Comparison of ENCODE assay signal across 14 cellular contexts in genomic region chr13:25371158-25371557, GRCh38. TPM values are rescaled to one million over a fixed set of nuclear protein-coding genes. Genes with fewer than 3 reads are reported as not detected.
DNase-seq lines count a peak whose midpoint lies in the region; ATAC-seq and TF ChIP-seq lines count a peak whose summit lies in the region.
"Had no signal": no experiment of that assay in that cellular context is flagged by ENCODE, and none has a peak within 500 bp of the region (broad histone marks: within the 10 kb centered on the region; RNA-seq: fewer than 3 reads in every experiment).

No MANE protein-coding gene starts in this region.

- H3K4me1 Mint-ChIP-seq in activated naive CD8-positive, alpha-beta T cell (ENCODE audit: low read depth), result peaks cover 10% of the 10 kb centered on the region
- peaks cover 8% of the 10 kb centered on the region for H3K4me1 Mint-ChIP-seq in activated naive CD8-positive, alpha-beta T cell treated with anti-CD3 and anti-CD28 coated beads, Interleukin-2, amount 50 U/mL, for 24 hours
- H3K4me1 Mint-ChIP-seq in activated CD8-positive, alpha-beta T cell treated with anti-CD3 and anti-CD28 coated beads for 36 hours (ENCODE audit: low read depth), result peaks cover 5% of the 10 kb centered on the region

- CTCF ChIA-PET in activated CD8-positive, alpha-beta T cell treated with anti-CD3 and anti-CD28 coated beads for 36 hours (lab: Charles Lee), result no interaction called here

- no peak overlapping the region for H3K27ac Mint-ChIP-seq in activated naive CD8-positive, alpha-beta T cell
- H3K27ac Mint-ChIP-seq in activated naive CD8-positive, alpha-beta T cell treated with anti-CD3 and anti-CD28 coated beads, Interleukin-2, amount 50 U/mL, for 24 hours, result no peak overlapping the region
- H3K27ac Mint-ChIP-seq in activated CD8-positive, alpha-beta T cell treated with anti-CD3 and anti-CD28 coated beads for 36 hours, result no peak overlapping the region

- H3K4me1 ChIP-seq in iPS-15b (ENCODE audit: control insufficient read depth, insufficient read depth, low read length) (no peaks in the 10 kb centered on the region), suprapubic skin (peaks cover 15% of the 10 kb centered on the region)

- POLR2A ChIA-PET in activated CD8-positive, alpha-beta T cell treated with anti-CD3 and anti-CD28 coated beads for 36 hours (lab: Charles Lee), result no interaction called here

- TF ChIP-seq EP300 in suprapubic skin (IDR thresholded peaks at IDR 0.05), result no peak

- 75% methylated on average over 10 of the region's 11 CpGs for WGBS in suprapubic skin

- H3K27ac ChIP-seq in suprapubic skin, result no peak overlapping the region

- H3K9ac ChIP-seq in iPS-15b (ENCODE audit: low read depth, low read length), result no peak overlapping the region

- H3K27me3 Mint-ChIP-seq in activated naive CD8-positive, alpha-beta T cell, result peaks cover 50% of the 10 kb centered on the region
- H3K27me3 Mint-ChIP-seq in activated naive CD8-positive, alpha-beta T cell treated with anti-CD3 and anti-CD28 coated beads, Interleukin-2, amount 50 U/mL, for 24 hours, result peaks cover 61% of the 10 kb centered on the region
- H3K27me3 Mint-ChIP-seq in activated CD8-positive, alpha-beta T cell treated with anti-CD3 and anti-CD28 coated beads for 36 hours, result peaks cover 54% of the 10 kb centered on the region

- DNase-seq in activated naive CD8-positive, alpha-beta T cell treated with anti-CD3 and anti-CD28 coated beads, Interleukin-2, amount 50 U/mL, for 24 hours, result no peak
- no peak for DNase-seq in activated CD8-positive, alpha-beta T cell treated with anti-CD3 and anti-CD28 coated beads for 36 hours
- no peak for DNase-seq in suprapubic skin (ENCODE audit: low spot score in 2 of 2)
- DNase-seq in ecto neural progenitor cell (ENCODE audit: low spot score), result no peak
- DNase-seq in C1 segment of cervical spinal cord (lab: John Stamatoyannopoulos, UW), result no peak
- DNase-seq: activated CD8-positive, alpha-beta memory T cell treated with anti-CD3 and anti-CD28 coated beads, Interleukin-2, amount 50 U/mL, for 4 hours; NCI-H1105; NCI-H446 treated with DMSO at 0.1 percent for 48 hours; stimulated activated CD4-positive, alpha-beta T cell treated with anti-CD3 and anti-CD28 coated beads, Interleukin-1b, Interleukin-23, amount 100 ng/mL, for 48 hours; stimulated activated CD8-positive, alpha-beta memory T cell treated with anti-CD3 and anti-CD28 coated beads, Interleukin-4, amount 100 ng/mL, for 48 hours; T1000 had no signal

- no peak for ATAC-seq in activated naive CD8-positive, alpha-beta T cell treated with anti-CD3 and anti-CD28 coated beads, Interleukin-2, amount 50 U/mL, for 24 hours
- no peak for ATAC-seq in activated CD8-positive, alpha-beta T cell treated with anti-CD3 and anti-CD28 coated beads for 36 hours
- ATAC-seq in HG03196 (IDR thresholded peaks at IDR 0.05; ENCODE audit: unreplicated experiment), result no peak

- intact Hi-C loops in activated CD8-positive, alpha-beta T cell treated with anti-CD3 and anti-CD28 coated beads for 36 hours (cut with micrococcal nuclease), result no loop called here

- peaks cover 42% of the 10 kb centered on the region for H3K27me3 ChIP-seq in iPS-15b (ENCODE audit: control insufficient read depth, insufficient read depth, low read length)
- peaks cover 81% of the 10 kb centered on the region for H3K27me3 ChIP-seq in suprapubic skin

- no peaks in the 10 kb centered on the region for H3K9me3 ChIP-seq in iPS-15b (ENCODE audit: control insufficient read depth, insufficient read depth, low read length)
- H3K9me3 ChIP-seq in suprapubic skin, result no peaks in the 10 kb centered on the region

- TF ChIP-seq POLR2A in suprapubic skin (IDR thresholded peaks at IDR 0.05), result no peak

- H3K9me3 Mint-ChIP-seq in activated naive CD8-positive, alpha-beta T cell (ENCODE audit: low read depth), result no peaks in the 10 kb centered on the region
- no peaks in the 10 kb centered on the region for H3K9me3 Mint-ChIP-seq in activated naive CD8-positive, alpha-beta T cell treated with anti-CD3 and anti-CD28 coated beads, Interleukin-2, amount 50 U/mL, for 24 hours
- no peaks in the 10 kb centered on the region for H3K9me3 Mint-ChIP-seq in activated CD8-positive, alpha-beta T cell treated with anti-CD3 and anti-CD28 coated beads for 36 hours

- H3K36me3 ChIP-seq in iPS-15b (ENCODE audit: control insufficient read depth, insufficient read depth, low read length) (no peaks in the 10 kb centered on the region), suprapubic skin (no peaks in the 10 kb centered on the region)

- no peak for TF ChIP-seq CTCF in activated CD8-positive, alpha-beta T cell treated with anti-CD3 and anti-CD28 coated beads for 36 hours (IDR thresholded peaks at IDR 0.05)
- no peak for TF ChIP-seq CTCF in suprapubic skin (IDR thresholded peaks at IDR 0.05)

- H3K4me3 Mint-ChIP-seq in activated naive CD8-positive, alpha-beta T cell, result peak overlapping the region; percentile 78
- no peak overlapping the region for H3K4me3 Mint-ChIP-seq in activated naive CD8-positive, alpha-beta T cell treated with anti-CD3 and anti-CD28 coated beads, Interleukin-2, amount 50 U/mL, for 24 hours
- H3K4me3 Mint-ChIP-seq in activated CD8-positive, alpha-beta T cell treated with anti-CD3 and anti-CD28 coated beads for 36 hours, result peak overlapping the region; percentile 44

- H3K36me3 Mint-ChIP-seq in activated naive CD8-positive, alpha-beta T cell, result no peaks in the 10 kb centered on the region
- no peaks in the 10 kb centered on the region for H3K36me3 Mint-ChIP-seq in activated naive CD8-positive, alpha-beta T cell treated with anti-CD3 and anti-CD28 coated beads, Interleukin-2, amount 50 U/mL, for 24 hours (ENCODE audit: low read depth)
- H3K36me3 Mint-ChIP-seq in activated CD8-positive, alpha-beta T cell treated with anti-CD3 and anti-CD28 coated beads for 36 hours (ENCODE audit: low read depth), result no peaks in the 10 kb centered on the region

- H3K4me3 ChIP-seq in iPS-15b (ENCODE audit: low read depth, low read length), result peak overlapping the region; percentile 65
- peak overlapping the region; percentile 51 for H3K4me3 ChIP-seq in suprapubic skin

RNA-seq across cellular contexts. Expression of gene ATP8A2, which starts 0.6 kb away (rescaled TPM):
- total RNA-seq in activated CD8-positive, alpha-beta T cell treated with anti-CD3 and anti-CD28 coated beads for 36 hours, result under 1 TPM; 0.92 to 0.94 TPM
- total RNA-seq in suprapubic skin, result under 1 TPM; 0.13 to 0.24 (median 0.20) TPM
